Comparison of ENCODE assay signal across 9 cellular contexts in genomic region chr7:44258423-44258760, GRCh38. TPM values are rescaled to one million over a fixed set of nuclear protein-coding genes. Genes with fewer than 3 reads are reported as not detected.
DNase-seq lines count a peak whose midpoint lies in the region; ATAC-seq lines count a peak whose summit lies in the region.
"Had no signal": no experiment of that assay in that cellular context is flagged by ENCODE, and none has a peak within 500 bp of the region (broad histone marks: within the 10 kb centered on the region; RNA-seq: fewer than 3 reads in every experiment).

No MANE protein-coding gene starts in this region.

- peaks cover 40% of the 10 kb centered on the region for H3K4me1 ChIP-seq in stomach smooth muscle (ENCODE audit: control insufficient read depth, insufficient read depth, low read length)

- peak overlapping the region in 1 of 2 donors; percentile 13 for H3K9ac ChIP-seq in stomach smooth muscle (ENCODE audit: low read length in 2 of 2)

- no peaks in the 10 kb centered on the region for H3K36me3 Mint-ChIP-seq in activated T-cell treated with anti-CD3 and anti-CD28 coated beads, Interleukin-2, amount 50 U/mL, for 4 hours (ENCODE audit: insufficient read depth)
- H3K36me3 Mint-ChIP-seq in activated CD8-positive, alpha-beta T cell treated with anti-CD3 and anti-CD28 coated beads, Interleukin-2, amount 10 ng/mL, durations not matched to agents 7 days and 5 days (ENCODE audit: low read depth) = no peaks in the 10 kb centered on the region
- H3K36me3 Mint-ChIP-seq in immature natural killer cell = no peaks in the 10 kb centered on the region

- no peaks in the 10 kb centered on the region for H3K9me3 ChIP-seq in stomach smooth muscle (ENCODE audit: control insufficient read depth in 2 of 2, low read length in 2 of 2)

- no peak overlapping the region for H3K27ac ChIP-seq in stomach smooth muscle (ENCODE audit: low read length)

- H3K4me1 Mint-ChIP-seq in activated T-cell treated with anti-CD3 and anti-CD28 coated beads, Interleukin-2, amount 50 U/mL, for 4 hours (ENCODE audit: low read depth) = peaks cover 32% of the 10 kb centered on the region
- H3K4me1 Mint-ChIP-seq in activated CD8-positive, alpha-beta T cell treated with anti-CD3 and anti-CD28 coated beads, Interleukin-2, amount 10 ng/mL, durations not matched to agents 7 days and 5 days (ENCODE audit: low read depth) = peaks cover 29% of the 10 kb centered on the region
- H3K4me1 Mint-ChIP-seq in immature natural killer cell = peaks cover 21 to 22% of the 10 kb centered on the region in 2 donors

- CTCF ChIA-PET in activated CD8-positive, alpha-beta T cell treated with anti-CD3 and anti-CD28 coated beads, Interleukin-2, amount 10 ng/mL, durations not matched to agents 7 days and 5 days (lab: Charles Lee) = interaction anchor here (0.9 to 3.2 kb wide), 6 partner anchors 15 to 306 kb away, joined by 3 to 27 read pairs (median 4); no protein-coding TSS in a partner anchor

- peak; percentile 15 for ATAC-seq in activated T-cell treated with anti-CD3 and anti-CD28 coated beads, Interleukin-2, amount 50 U/mL, for 4 hours
- ATAC-seq in activated CD8-positive, alpha-beta T cell treated with anti-CD3 and anti-CD28 coated beads, Interleukin-2, amount 10 ng/mL, durations not matched to agents 7 days and 5 days = no peak
- no peak for ATAC-seq in GM19328 (IDR thresholded peaks at IDR 0.05; ENCODE audit: unreplicated experiment)
- ATAC-seq in GM21786 (IDR thresholded peaks at IDR 0.05; ENCODE audit: unreplicated experiment) = no peak

- peak overlapping the region; percentile 0 to 44 for H3K4me3 ChIP-seq in stomach smooth muscle (ENCODE audit: low read length in 2 of 2)

- peak; percentile 9 for DNase-seq in activated T-cell treated with anti-CD3 and anti-CD28 coated beads, Interleukin-2, amount 50 U/mL, for 4 hours
- no peak for DNase-seq in activated T-cell treated with anti-CD3 and anti-CD28 coated beads, Interleukin-2, amount 50 U/mL, for 48 hours
- DNase-seq in activated CD8-positive, alpha-beta T cell treated with anti-CD3 and anti-CD28 coated beads, Interleukin-2, amount 10 ng/mL, durations not matched to agents 7 days and 5 days = no peak
- no peak for DNase-seq in immature natural killer cell
- no peak for DNase-seq in cortex of kidney (lab: John Stamatoyannopoulos, UW)
- DNase-seq: AML-193 had no signal

- H3K9me3 Mint-ChIP-seq in activated T-cell treated with anti-CD3 and anti-CD28 coated beads, Interleukin-2, amount 50 U/mL, for 4 hours = no peaks in the 10 kb centered on the region
- H3K9me3 Mint-ChIP-seq in activated CD8-positive, alpha-beta T cell treated with anti-CD3 and anti-CD28 coated beads, Interleukin-2, amount 10 ng/mL, durations not matched to agents 7 days and 5 days (ENCODE audit: insufficient read depth) = no peaks in the 10 kb centered on the region
- H3K9me3 Mint-ChIP-seq in immature natural killer cell = no peaks in the 10 kb centered on the region

- peak overlapping the region; percentile 96 for H3K27ac Mint-ChIP-seq in activated CD8-positive, alpha-beta T cell treated with anti-CD3 and anti-CD28 coated beads, Interleukin-2, amount 10 ng/mL, durations not matched to agents 7 days and 5 days
- peak overlapping the region; percentile 24 to 86 (median 79) for H3K27ac Mint-ChIP-seq in immature natural killer cell

- H3K36me3 ChIP-seq in stomach smooth muscle (ENCODE audit: control insufficient read depth in 2 of 2, insufficient read depth in 2 of 2, low read length in 2 of 2) = no peaks in the 10 kb centered on the region

- peak overlapping the region; percentile 61 for H3K4me3 Mint-ChIP-seq in activated T-cell treated with anti-CD3 and anti-CD28 coated beads, Interleukin-2, amount 50 U/mL, for 4 hours
- H3K4me3 Mint-ChIP-seq in activated CD8-positive, alpha-beta T cell treated with anti-CD3 and anti-CD28 coated beads, Interleukin-2, amount 10 ng/mL, durations not matched to agents 7 days and 5 days = peak overlapping the region; percentile 15
- peak overlapping the region; percentile 55 to 81 (median 74) for H3K4me3 Mint-ChIP-seq in immature natural killer cell

- no peaks in the 10 kb centered on the region for H3K27me3 Mint-ChIP-seq in activated T-cell treated with anti-CD3 and anti-CD28 coated beads, Interleukin-2, amount 50 U/mL, for 4 hours (ENCODE audit: low read depth)
- H3K27me3 Mint-ChIP-seq in activated CD8-positive, alpha-beta T cell treated with anti-CD3 and anti-CD28 coated beads, Interleukin-2, amount 10 ng/mL, durations not matched to agents 7 days and 5 days (ENCODE audit: low read depth) = no peaks in the 10 kb centered on the region
- peaks cover 0 to 8% (median 5%) of the 10 kb centered on the region in 3 donors for H3K27me3 Mint-ChIP-seq in immature natural killer cell (ENCODE audit: low read depth in 3 of 3)

- POLR2A ChIA-PET in activated CD8-positive, alpha-beta T cell treated with anti-CD3 and anti-CD28 coated beads, Interleukin-2, amount 10 ng/mL, durations not matched to agents 7 days and 5 days (lab: Charles Lee) = interaction anchor here (0.6 to 1.2 kb wide), 3 partner anchors 171 to 315 kb away, joined by 3 to 9 read pairs (median 6); partner anchors contain the start of gene DDX56

- H3K27me3 ChIP-seq in stomach smooth muscle (ENCODE audit: control insufficient read depth in 1 of 2, insufficient read depth in 2 of 2, low read length in 2 of 2) = no peaks in the 10 kb centered on the region

RNA-seq across cellular contexts. Expression of gene YKT6, which starts 57.6 kb away (rescaled TPM):
- 100 to 1,000 TPM; 114 to 121 (median 115) TPM for total RNA-seq in activated T-cell treated with anti-CD3 and anti-CD28 coated beads, Interleukin-2, amount 50 U/mL, for 4 hours
- total RNA-seq in activated CD8-positive, alpha-beta T cell treated with anti-CD3 and anti-CD28 coated beads, Interleukin-2, amount 10 ng/mL, durations not matched to agents 7 days and 5 days = 10 to 100 TPM; 64.5 to 70.2 TPM
- 10 to 100 TPM; 39.1 to 64.9 (median 56.9) TPM for polyA plus RNA-seq in immature natural killer cell

Comparison
In these comparisons a context has a peak if more than half of its experiments do, and no peak if none do; other contexts are left out.
1. ATAC-seq: peak in activated T-cell treated with anti-CD3 and anti-CD28 coated beads, Interleukin-2, amount 50 U/mL, for 4 hours (2 of 2); none in activated CD8-positive, alpha-beta T cell treated with anti-CD3 and anti-CD28 coated beads, Interleukin-2, amount 10 ng/mL, durations not matched to agents 7 days and 5 days (single experiment), GM19328 (single experiment) and GM21786 (single experiment).
2. H3K4me3 Mint-ChIP-seq: peak in every context shown above with its lines; median percentile 74 in immature natural killer cell; 61 in activated T-cell treated with anti-CD3 and anti-CD28 coated beads, Interleukin-2, amount 50 U/mL, for 4 hours; 15 in activated CD8-positive, alpha-beta T cell treated with anti-CD3 and anti-CD28 coated beads, Interleukin-2, amount 10 ng/mL, durations not matched to agents 7 days and 5 days.